ENCODE assay signal across 10 cellular contexts in genomic region chr11:45179686-45180085, GRCh38. TPM values are rescaled to one million over a fixed set of nuclear protein-coding genes. Genes with fewer than 3 reads are reported as not detected.
DNase-seq lines count a peak whose midpoint lies in the region; ATAC-seq and TF ChIP-seq lines count a peak whose summit lies in the region.
"Had no signal": no experiment of that assay in that cellular context is flagged by ENCODE, and none has a peak within 500 bp of the region (broad histone marks: within the 10 kb centered on the region; RNA-seq: fewer than 3 reads in every experiment).

No MANE protein-coding gene starts in this region.

- peak overlapping the region; percentile 50 for H3K27ac Mint-ChIP-seq in Calu3 (ENCODE audit: unreplicated experiment)

- H3K27ac ChIP-seq in Panc1 (ENCODE audit: low read length) (peak overlapping the region; percentile 66; the same call in 1 of the 2 replicates), trophoblast cell (ENCODE audit: low read depth, low read length) (no peak overlapping the region)
- H3K27ac ChIP-seq: KMS-11 had no signal

- peak overlapping the region; percentile 85 for H3K4me2 ChIP-seq in trophoblast cell (ENCODE audit: low read length)
- H3K4me2 ChIP-seq: KMS-11 had no signal

- H3K79me2 ChIP-seq in trophoblast cell (ENCODE audit: control insufficient read depth, insufficient read depth, low read length, poor library complexity), result peaks cover 2% of the 10 kb centered on the region

- BruUV-seq in Calu3 (replicated peaks; lab: Mats Ljungman, UMichigan) (no TSS peak), Panc1 (replicated peaks; lab: Mats Ljungman, UMichigan) (no TSS peak)

- no peak overlapping the region for H2BK5ac ChIP-seq in trophoblast cell (ENCODE audit: low read depth, low read length, poor library complexity)

- H3K4me3 ChIP-seq in Panc1 (ENCODE audit: low read depth in 2 of 2, low read length in 2 of 2) (peak overlapping the region; percentile 32 to 45), epithelial cell of proximal tubule (ENCODE audit: low read depth, low read length) (peak overlapping the region; percentile 62), trophoblast cell (ENCODE audit: low read depth, low read length) (no peak overlapping the region)

- no peak overlapping the region for H3K9ac ChIP-seq in trophoblast cell (ENCODE audit: low read length)

- no peak overlapping the region for H3K23ac ChIP-seq in trophoblast cell (ENCODE audit: low read length)

- no peak overlapping the region for H4K12ac ChIP-seq in trophoblast cell (ENCODE audit: low read depth, low read length)

- peaks cover 11% of the 10 kb centered on the region for H3K36me3 Mint-ChIP-seq in Calu3 (ENCODE audit: insufficient read depth, unreplicated experiment)

- H3K14ac ChIP-seq in trophoblast cell (ENCODE audit: low read length), result no peak overlapping the region

- POLR2A ChIA-PET in Panc1 (lab: Charles Lee), result no interaction called here

- no peaks in the 10 kb centered on the region for H3K9me3 ChIP-seq in Panc1 (ENCODE audit: control insufficient read depth, insufficient read depth, low read depth, low read length)
- no peaks in the 10 kb centered on the region for H3K9me3 ChIP-seq in trophoblast cell (ENCODE audit: insufficient read depth, low read depth, low read length)

- TF ChIP-seq CTCF in Calu3 (IDR thresholded peaks at IDR 0.05; ENCODE audit: unreplicated experiment) (no peak), Panc1 (IDR thresholded peaks at IDR 0.05) (no peak), epithelial cell of proximal tubule (conservative IDR thresholded peaks at IDR 0.05; ENCODE audit: low read depth, low read length) (no peak)

- H3K4me1 ChIP-seq in Panc1 (ENCODE audit: control insufficient read depth, insufficient read depth, low read length) (peaks cover 15% of the 10 kb centered on the region), trophoblast cell (ENCODE audit: control insufficient read depth in 1 of 2, insufficient read depth in 2 of 2, low read length in 2 of 2) (peaks cover 8 to 16% of the 10 kb centered on the region in 2 experiments)

- no peaks in the 10 kb centered on the region for H3K27me3 Mint-ChIP-seq in Calu3 (ENCODE audit: unreplicated experiment)

- H2BK120ac ChIP-seq in trophoblast cell (ENCODE audit: insufficient read depth, low read length, poor library complexity), result no peak overlapping the region

- DNase-seq in Calu3 (no peak), Panc1 (ENCODE audit: low read depth, low spot score) (no peak), epithelial cell of proximal tubule (ENCODE audit: low read depth) (no peak), trophoblast cell (no peak), NCI-H2029 treated with DMSO at 0.1 percent for 48 hours (lab: John Stamatoyannopoulos, UW) (no peak), NCI-H510A treated with DMSO at 0.1 percent for 48 hours (lab: John Stamatoyannopoulos, UW) (no peak)
- DNase-seq: activated CD8-positive, alpha-beta memory T cell treated with anti-CD3 and anti-CD28 coated beads for 24 hours had no signal

- CTCF ChIA-PET in Calu3 (lab: Charles Lee) (no interaction called here), Panc1 (lab: Charles Lee) (interaction anchor here (0.7 kb wide), 1 partner anchor 40 kb away, joined by 3 read pairs; no protein-coding TSS in a partner anchor)

- H3K4ac ChIP-seq in trophoblast cell (ENCODE audit: low read depth, low read length), result no peak overlapping the region

- intact Hi-C loops in Calu3 (cut with micrococcal nuclease; ENCODE audit: unreplicated experiment) (loop anchor here (5.0 kb wide), 1 partner anchor 67 kb away; no protein-coding TSS in a partner anchor), Panc1 (cut with micrococcal nuclease; ENCODE audit: unreplicated experiment) (no loop called here)

- H4K91ac ChIP-seq in trophoblast cell (ENCODE audit: low read depth, low read length), result no peak overlapping the region

- H2AFZ ChIP-seq in trophoblast cell (ENCODE audit: insufficient read depth, low read length, poor library complexity), result no peak overlapping the region

- no peaks in the 10 kb centered on the region for H3K4me1 Mint-ChIP-seq in Calu3 (ENCODE audit: low read depth, unreplicated experiment)

- H3K18ac ChIP-seq in trophoblast cell (ENCODE audit: low read length), result no peak overlapping the region

- no peaks in the 10 kb centered on the region for H3K36me3 ChIP-seq in Panc1 (ENCODE audit: control insufficient read depth, insufficient read depth, low read length)
- H3K36me3 ChIP-seq in trophoblast cell (ENCODE audit: control insufficient read depth in 1 of 2, insufficient read depth in 2 of 2, low read length in 2 of 2), result no peaks in the 10 kb centered on the region

- no peaks in the 10 kb centered on the region for H3K27me3 ChIP-seq in Panc1 (ENCODE audit: control insufficient read depth, insufficient read depth, low read length)
- no peaks in the 10 kb centered on the region for H3K27me3 ChIP-seq in trophoblast cell (ENCODE audit: insufficient read depth, low read length)

- ATAC-seq in Panc1 (no peak), HG03521 (IDR thresholded peaks at IDR 0.05; ENCODE audit: unreplicated experiment) (no peak), HG02981 (IDR thresholded peaks at IDR 0.05; ENCODE audit: unreplicated experiment) (no peak)

- in situ Hi-C loops in Panc1 (cut with HindIII; ENCODE audit: low pct_unique_long_range_greater_than_20kb, low sequenced_read_pairs), result no loop called here

- no peaks in the 10 kb centered on the region for H3K9me3 Mint-ChIP-seq in Calu3 (ENCODE audit: low read depth, unreplicated experiment)

- peaks cover 3% of the 10 kb centered on the region for H3K79me1 ChIP-seq in trophoblast cell (ENCODE audit: low read length)

- H4K8ac ChIP-seq in trophoblast cell (ENCODE audit: low read depth, low read length), result no peak overlapping the region

- no peak overlapping the region for H2BK12ac ChIP-seq in trophoblast cell (ENCODE audit: low read length)

- no peak overlapping the region for H2AK5ac ChIP-seq in trophoblast cell (ENCODE audit: low read length)

- WGBS in trophoblast cell (ENCODE audit: extremely low coverage, insufficient coverage, insufficient read length), result no CpG with 5 or more reads among the region's 3 CpGs

- peak overlapping the region; percentile 63 for H3K4me3 Mint-ChIP-seq in Calu3 (ENCODE audit: low read depth, unreplicated experiment)

RNA-seq across cellular contexts. Expression of gene PRDM11, which starts 33.2 kb away (rescaled TPM):
- total RNA-seq in Calu3 (2022) (8.1 and 11.5 TPM in 2 replicates), Panc1 (2021; ENCODE audit: unreplicated experiment) (27.4 TPM), epithelial cell of proximal tubule (4.6 and 6.7 TPM in 2 replicates)
- 31.9 TPM for polyA plus RNA-seq in Panc1 (2012; ENCODE audit: insufficient read length)
- polyA plus RNA-seq in trophoblast cell (2013), result 1.8 and 2.4 TPM in 2 replicates
